Comparison of ENCODE assay signal across 8 cellular contexts in genomic region chr11:125165664-125166346, GRCh38. TPM values are rescaled to one million over a fixed set of nuclear protein-coding genes. Genes with fewer than 3 reads are reported as not detected.
A peak's percentile ranks its signal among the peaks of the same experiment; 100 is the strongest.
DNase-seq lines count a peak whose midpoint lies in the region; ATAC-seq and TF ChIP-seq lines count a peak whose summit lies in the region.

No MANE protein-coding gene starts in this region.

- H3K27me3 ChIP-seq in adipocyte (replicated peaks; ENCODE audit: control insufficient read depth, insufficient read depth, low read length): peaks cover 4% of the 10 kb centered on the region

- ATAC-seq in GM21576 (IDR thresholded peaks at IDR 0.05; ENCODE audit: unreplicated experiment) (peak; percentile 23), sciatic nerve (no peak)
- ATAC-seq in stimulated activated naive CD8-positive, alpha-beta T cell treated with anti-CD3 and anti-CD28 coated beads, Interleukin-15, amount 100 ng/mL, for 72 hours: no peak

- peak overlapping the region in 1 of 2 donors; percentile 16 for H3K27ac Mint-ChIP-seq in stimulated activated naive CD8-positive, alpha-beta T cell treated with anti-CD3 and anti-CD28 coated beads, Interleukin-15, amount 100 ng/mL, for 72 hours

- H3K9me3 ChIP-seq in adipocyte (ENCODE audit: control insufficient read depth, low read length): no peaks in the 10 kb centered on the region

- H3K9me3 Mint-ChIP-seq in stimulated activated naive CD8-positive, alpha-beta T cell treated with anti-CD3 and anti-CD28 coated beads, Interleukin-15, amount 100 ng/mL, for 72 hours: no peaks in the 10 kb centered on the region

- H3K4me1 ChIP-seq in adipocyte (ENCODE audit: control insufficient read depth, insufficient read depth, low read length): peaks cover 46% of the 10 kb centered on the region

- peak overlapping the region; percentile 83 for H3K9ac ChIP-seq in adipocyte (ENCODE audit: low read length)

- peaks cover 86% of the 10 kb centered on the region for H3K27me3 Mint-ChIP-seq in stimulated activated naive CD8-positive, alpha-beta T cell treated with anti-CD3 and anti-CD28 coated beads, Interleukin-15, amount 100 ng/mL, for 72 hours

- intact Hi-C loops in sciatic nerve (cut with DNase I): loop anchor here (5.0 kb wide), 1 partner anchor 181 kb away; no protein-coding TSS in a partner anchor

- TF ChIP-seq CTCF in AG09309 (IDR thresholded peaks at IDR 0.05; ENCODE audit: control insufficient read depth, insufficient read depth, low read depth, low read length, missing control alignments): no peak

- peaks cover 25% of the 10 kb centered on the region for H3K4me1 Mint-ChIP-seq in stimulated activated naive CD8-positive, alpha-beta T cell treated with anti-CD3 and anti-CD28 coated beads, Interleukin-15, amount 100 ng/mL, for 72 hours

- H3K36me3 ChIP-seq in adipocyte (ENCODE audit: control insufficient read depth, insufficient read depth, low read length, severe bottlenecking): no peaks in the 10 kb centered on the region

- peak overlapping the region; percentile 80 to 87 for H3K4me3 Mint-ChIP-seq in stimulated activated naive CD8-positive, alpha-beta T cell treated with anti-CD3 and anti-CD28 coated beads, Interleukin-15, amount 100 ng/mL, for 72 hours

- DNase-seq in AG09309 (ENCODE audit: low read depth) (no peak), adipocyte (ENCODE audit: low read depth) (peak; percentile 60), inferior parietal cortex (ENCODE audit: extremely low spot score) (peak; percentile 23), NK-92 (lab: John Stamatoyannopoulos, UW; ENCODE audit: unreplicated experiment) (no peak), OCI-M2 (lab: John Stamatoyannopoulos, UW; ENCODE audit: unreplicated experiment) (no peak), sciatic nerve (ENCODE audit: low spot score) (no peak)
- no peak for DNase-seq in stimulated activated naive CD8-positive, alpha-beta T cell treated with anti-CD3 and anti-CD28 coated beads, Interleukin-15, amount 100 ng/mL, for 72 hours

- H3K4me3 ChIP-seq in AG09309 (ENCODE audit: control insufficient read depth, low read depth, low read length) (peak overlapping the region; percentile 35), adipocyte (ENCODE audit: low read length) (peak overlapping the region; percentile 84)

RNA-seq across cellular contexts. Expression of gene PKNOX2, which starts 1.3 kb away (rescaled TPM):
- total RNA-seq in sciatic nerve: 17.3 TPM

RNA-seq across cellular contexts. Expression of gene TMEM218, which starts 54.4 kb away (rescaled TPM):
- total RNA-seq in sciatic nerve: 15.2 TPM

Comparison
In these comparisons a context has a peak if more than half of its experiments do, and no peak if none do; other contexts are left out.
1. DNase-seq: peak in adipocyte (single experiment) and inferior parietal cortex (single experiment); none in AG09309 (single experiment), stimulated activated naive CD8-positive, alpha-beta T cell treated with anti-CD3 and anti-CD28 coated beads, Interleukin-15, amount 100 ng/mL, for 72 hours (0 of 2), NK-92 (single experiment), OCI-M2 (single experiment) and sciatic nerve (single experiment).